1 cellular context compared by ENCODE assay signal in the genomic region with DNA sequence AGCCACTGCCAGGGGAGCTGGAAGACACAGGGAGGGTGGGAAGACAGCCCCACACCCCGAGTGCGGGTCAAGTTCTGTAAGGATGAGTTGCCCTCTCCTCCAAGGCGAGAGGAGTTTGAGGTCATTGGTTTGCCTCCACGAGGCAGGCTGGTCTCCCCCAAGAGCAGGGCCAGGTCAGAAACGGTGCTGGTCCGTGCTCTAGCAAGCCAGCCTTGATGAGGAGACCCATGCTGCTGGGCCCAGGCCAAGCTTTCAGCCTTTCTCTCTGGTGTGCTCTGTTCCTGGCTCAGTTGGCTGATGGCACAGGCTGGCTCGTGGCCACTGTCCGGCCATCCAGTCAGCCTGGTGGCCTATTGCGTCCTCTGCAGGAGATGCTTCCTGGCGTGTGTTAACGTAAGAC.
TF ChIP-seq lines count a peak whose summit lies in the region.

No MANE protein-coding gene starts in this region.

TF ChIP-seq in H1, 55 proteins besides CTCF, POLR2A, EP300 and RAD21:
- no peak for TF ChIP-seq PHF8 (conservative IDR thresholded peaks at IDR 0.05; ENCODE audit: low read depth, low read length)
- no peak for TF ChIP-seq CHD2 (IDR thresholded peaks at IDR 0.05; ENCODE audit: low read length)
- no peak for TF ChIP-seq POLR2AphosphoS5 (IDR thresholded peaks at IDR 0.05; ENCODE audit: low read depth, low read length)
- no peak for TF ChIP-seq FOSL1 (IDR thresholded peaks at IDR 0.05; ENCODE audit: insufficient read depth, low read depth, low read length)
TF ChIP-seq in H1: peak in this region for 0.
